ENCODE assay signal across 21 cellular contexts in the genomic region with DNA sequence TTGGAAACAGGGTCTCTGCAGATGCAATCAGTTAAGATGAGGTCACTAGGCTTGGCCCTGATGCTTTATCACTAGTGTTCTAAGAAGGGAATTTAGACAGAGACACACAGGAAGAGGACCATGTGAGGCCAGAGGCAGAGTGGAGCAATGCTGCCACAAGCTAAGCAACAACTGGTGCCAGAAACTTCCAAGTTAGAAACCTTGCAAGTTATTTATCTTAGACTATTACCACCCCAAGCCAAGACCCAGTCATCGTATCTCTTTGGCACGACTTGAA.
DNase-seq lines count a peak whose midpoint lies in the region; ATAC-seq, FAIRE-seq and TF ChIP-seq lines count a peak whose summit lies in the region.
"Had no signal": no experiment of that assay in that cellular context is flagged by ENCODE, and none has a peak within 500 bp of the region (broad histone marks: within the 10 kb centered on the region; RNA-seq: fewer than 3 reads in every experiment).

No MANE protein-coding gene starts in this region.

- H4K91ac ChIP-seq in trophoblast cell (ENCODE audit: low read depth, low read length), result no peak overlapping the region

- H3K36me3 ChIP-seq in CD8-positive, alpha-beta T cell (ENCODE audit: insufficient read depth, low read length), result peaks cover 41% of the 10 kb centered on the region
- H3K36me3 ChIP-seq in trophoblast cell (ENCODE audit: control insufficient read depth in 1 of 2, insufficient read depth in 2 of 2, low read length in 2 of 2) (peaks cover 3 to 14% of the 10 kb centered on the region in 2 experiments), colonic mucosa (no peaks in the 10 kb centered on the region), endodermal cell (ENCODE audit: control insufficient read depth, insufficient read depth, low read length) (no peaks in the 10 kb centered on the region)
- H3K36me3 ChIP-seq: BLaER1 had no signal

- H2BK5ac ChIP-seq in trophoblast cell (ENCODE audit: low read depth, low read length, poor library complexity), result no peak overlapping the region

- no peak overlapping the region for H2BK120ac ChIP-seq in trophoblast cell (ENCODE audit: insufficient read depth, low read length, poor library complexity)

- H3K23ac ChIP-seq in trophoblast cell (ENCODE audit: low read length), result no peak overlapping the region

- FAIRE-seq in GM12891 (lab: Jason Lieb, UNC), result no peak
- FAIRE-seq: A204.1, HTR-8/SVneo had no signal

- CTCF ChIA-PET in activated CD4-positive, alpha-beta memory T cell treated with anti-CD3 and anti-CD28 coated beads, Interleukin-2, amount 10 ng/mL, durations not matched to agents 7 days and 5 days (lab: Charles Lee), result interaction anchor here (0.9 kb wide), 1 partner anchor 17 kb away, joined by 3 read pairs; no protein-coding TSS in a partner anchor
- CTCF ChIA-PET in activated CD4-positive, alpha-beta memory T cell treated with anti-CD3 and anti-CD28 coated beads for 36 hours (lab: Charles Lee), result no interaction called here
- CTCF ChIA-PET in CD8-positive, alpha-beta T cell (lab: Charles Lee), result interaction anchor here (1.3 kb wide), 1 partner anchor 137 kb away, joined by 3 read pairs; no protein-coding TSS in a partner anchor

- H2BK12ac ChIP-seq in trophoblast cell (ENCODE audit: low read length), result no peak overlapping the region

- H3K27ac Mint-ChIP-seq in activated CD4-positive, alpha-beta memory T cell treated with anti-CD3 and anti-CD28 coated beads, Interleukin-2, amount 10 ng/mL, durations not matched to agents 7 days and 5 days, result peak overlapping the region; percentile 70
- H3K27ac Mint-ChIP-seq in activated CD4-positive, alpha-beta memory T cell treated with anti-CD3 and anti-CD28 coated beads for 36 hours, result no peak overlapping the region
- peak overlapping the region; percentile 27 for H3K27ac Mint-ChIP-seq in CD8-positive, alpha-beta T cell
- peak overlapping the region; percentile 3 to 27 for H3K27ac Mint-ChIP-seq in effector memory CD8-positive, alpha-beta T cell
- no peak overlapping the region for H3K27ac Mint-ChIP-seq in endodermal cell

- no peak overlapping the region for H2AK5ac ChIP-seq in trophoblast cell (ENCODE audit: low read length)

- no peaks in the 10 kb centered on the region for H3K4me1 ChIP-seq in CD8-positive, alpha-beta T cell (ENCODE audit: insufficient read depth, low read length)
- H3K4me1 ChIP-seq in trophoblast cell (ENCODE audit: control insufficient read depth in 1 of 2, insufficient read depth in 2 of 2, low read length in 2 of 2), result peaks cover 5 to 12% of the 10 kb centered on the region in 2 experiments
- no peaks in the 10 kb centered on the region for H3K4me1 ChIP-seq in colonic mucosa
- H3K4me1 ChIP-seq in endodermal cell (ENCODE audit: control insufficient read depth, insufficient read depth, low read length), result peaks cover 2% of the 10 kb centered on the region
- H3K4me1 ChIP-seq: HAP-1 had no signal

- no peak overlapping the region for H4K12ac ChIP-seq in trophoblast cell (ENCODE audit: low read depth, low read length)

- H3K4me3 Mint-ChIP-seq in activated CD4-positive, alpha-beta memory T cell treated with anti-CD3 and anti-CD28 coated beads, Interleukin-2, amount 10 ng/mL, durations not matched to agents 7 days and 5 days, result no peak overlapping the region
- no peak overlapping the region for H3K4me3 Mint-ChIP-seq in activated CD4-positive, alpha-beta memory T cell treated with anti-CD3 and anti-CD28 coated beads for 36 hours
- no peak overlapping the region for H3K4me3 Mint-ChIP-seq in CD8-positive, alpha-beta T cell
- no peak overlapping the region for H3K4me3 Mint-ChIP-seq in effector memory CD8-positive, alpha-beta T cell
- no peak overlapping the region for H3K4me3 Mint-ChIP-seq in endodermal cell
- H3K4me3 Mint-ChIP-seq: IgD-negative memory B cell had no signal

- no peak overlapping the region for H3K4me2 ChIP-seq in trophoblast cell (ENCODE audit: low read length)
- H3K4me2 ChIP-seq: BLaER1 had no signal

- H3K79me1 ChIP-seq in trophoblast cell (ENCODE audit: low read length), result peaks cover 5% of the 10 kb centered on the region

- H3K4me3 ChIP-seq in CD8-positive, alpha-beta T cell (ENCODE audit: low read depth, low read length), result no peak overlapping the region
- H3K4me3 ChIP-seq in trophoblast cell (ENCODE audit: low read depth, low read length) (no peak overlapping the region), colonic mucosa (no peak overlapping the region), endodermal cell (ENCODE audit: low read length) (no peak overlapping the region)
- H3K4me3 ChIP-seq: BLaER1, HAP-1 had no signal

- no peak overlapping the region for H3K18ac ChIP-seq in trophoblast cell (ENCODE audit: low read length)

- H3K9me3 ChIP-seq in CD8-positive, alpha-beta T cell (ENCODE audit: low read length), result no peaks in the 10 kb centered on the region
- H3K9me3 ChIP-seq in trophoblast cell (ENCODE audit: insufficient read depth, low read depth, low read length) (no peaks in the 10 kb centered on the region), colonic mucosa (no peaks in the 10 kb centered on the region), endodermal cell (ENCODE audit: control insufficient read depth, low read length) (no peaks in the 10 kb centered on the region)
- H3K9me3 ChIP-seq: BLaER1, HAP-1 had no signal

- WGBS in trophoblast cell (ENCODE audit: extremely low coverage, insufficient coverage, insufficient read length), result no CpG with 5 or more reads among the region's 2 CpGs
- 86 to 93% methylated on average over 2 of the region's 2 CpGs for WGBS in endodermal cell (ENCODE audit: insufficient coverage in 1 of 2, insufficient read length in 1 of 2), 2 experiments

- H3K9ac ChIP-seq in trophoblast cell (ENCODE audit: low read length), result no peak overlapping the region
- no peak overlapping the region for H3K9ac ChIP-seq in colonic mucosa (ENCODE audit: low read depth in 2 of 2, low read length in 2 of 2)
- H3K9ac ChIP-seq in endodermal cell (ENCODE audit: extremely low read depth, low read length, poor library complexity, severe bottlenecking), result no peak overlapping the region
- H3K9ac ChIP-seq: BLaER1 had no signal

- no peaks in the 10 kb centered on the region for H3K9me3 Mint-ChIP-seq in activated CD4-positive, alpha-beta memory T cell treated with anti-CD3 and anti-CD28 coated beads, Interleukin-2, amount 10 ng/mL, durations not matched to agents 7 days and 5 days
- no peaks in the 10 kb centered on the region for H3K9me3 Mint-ChIP-seq in activated CD4-positive, alpha-beta memory T cell treated with anti-CD3 and anti-CD28 coated beads for 36 hours
- no peaks in the 10 kb centered on the region for H3K9me3 Mint-ChIP-seq in CD8-positive, alpha-beta T cell
- no peaks in the 10 kb centered on the region for H3K9me3 Mint-ChIP-seq in effector memory CD8-positive, alpha-beta T cell
- no peaks in the 10 kb centered on the region for H3K9me3 Mint-ChIP-seq in endodermal cell
- H3K9me3 Mint-ChIP-seq: IgD-negative memory B cell had no signal

- no peak overlapping the region for H4K8ac ChIP-seq in trophoblast cell (ENCODE audit: low read depth, low read length)

- DNase-seq in activated CD4-positive, alpha-beta memory T cell treated with anti-CD3 and anti-CD28 coated beads, Interleukin-2, amount 10 ng/mL, durations not matched to agents 7 days and 5 days, result no peak
- no peak for DNase-seq in activated CD4-positive, alpha-beta memory T cell treated with anti-CD3 and anti-CD28 coated beads for 36 hours
- DNase-seq in CD8-positive, alpha-beta T cell, result no peak
- no peak for DNase-seq in effector memory CD8-positive, alpha-beta T cell
- DNase-seq in trophoblast cell (peak; percentile 83 to 86), colonic mucosa (no peak), endodermal cell (no peak), GM12891 (ENCODE audit: insufficient read length, low spot score) (no peak)
- DNase-seq: COR-L47, Kasumi-1, MM.1S, NCI-H1092 treated with DMSO at 0.1 percent for 48 hours, NCI-H1694, NCI-H2227 treated with DMSO at 0.1 percent for 48 hours, NCI-H524 had no signal

- POLR2A ChIA-PET in activated CD4-positive, alpha-beta memory T cell treated with anti-CD3 and anti-CD28 coated beads, Interleukin-2, amount 10 ng/mL, durations not matched to agents 7 days and 5 days (lab: Charles Lee), result interaction anchor here (0.8 kb wide), 1 partner anchor 17 kb away, joined by 3 read pairs; no protein-coding TSS in a partner anchor
- POLR2A ChIA-PET in activated CD4-positive, alpha-beta memory T cell treated with anti-CD3 and anti-CD28 coated beads for 36 hours (lab: Charles Lee), result no interaction called here
- POLR2A ChIA-PET in CD8-positive, alpha-beta T cell (lab: Charles Lee), result interaction anchor here (0.5 kb wide), 1 partner anchor 302 kb away, joined by 3 read pairs; no protein-coding TSS in a partner anchor

- no peak overlapping the region for H3K27ac ChIP-seq in CD8-positive, alpha-beta T cell (ENCODE audit: low read depth, low read length)
- H3K27ac ChIP-seq in trophoblast cell (ENCODE audit: low read depth, low read length), result peak overlapping the region; percentile 62
- no peak overlapping the region for H3K27ac ChIP-seq in colonic mucosa
- H3K27ac ChIP-seq in endodermal cell (ENCODE audit: low read depth, low read length), result no peak overlapping the region
- H3K27ac ChIP-seq: BLaER1, HL-60 had no signal

- peaks cover 58% of the 10 kb centered on the region for H3K36me3 Mint-ChIP-seq in activated CD4-positive, alpha-beta memory T cell treated with anti-CD3 and anti-CD28 coated beads, Interleukin-2, amount 10 ng/mL, durations not matched to agents 7 days and 5 days (ENCODE audit: low read depth)
- H3K36me3 Mint-ChIP-seq in activated CD4-positive, alpha-beta memory T cell treated with anti-CD3 and anti-CD28 coated beads for 36 hours, result peaks cover 31% of the 10 kb centered on the region
- peaks cover 86% of the 10 kb centered on the region for H3K36me3 Mint-ChIP-seq in CD8-positive, alpha-beta T cell
- peaks cover 32% of the 10 kb centered on the region for H3K36me3 Mint-ChIP-seq in effector memory CD8-positive, alpha-beta T cell (ENCODE audit: insufficient read depth)
- H3K36me3 Mint-ChIP-seq in endodermal cell (ENCODE audit: low read depth), result no peaks in the 10 kb centered on the region

- H3K14ac ChIP-seq in trophoblast cell (ENCODE audit: low read length), result no peak overlapping the region

- TF ChIP-seq CTCF in CD8-positive, alpha-beta T cell (IDR thresholded peaks at IDR 0.05), result no peak
- no peak for TF ChIP-seq CTCF in colonic mucosa (IDR thresholded peaks at IDR 0.05)
- TF ChIP-seq CTCF in endodermal cell (conservative IDR thresholded peaks at IDR 0.05), result no peak

- no peaks in the 10 kb centered on the region for H3K27me3 ChIP-seq in CD8-positive, alpha-beta T cell (ENCODE audit: insufficient read depth, low read length)
- H3K27me3 ChIP-seq in trophoblast cell (ENCODE audit: insufficient read depth, low read length) (no peaks in the 10 kb centered on the region), colonic mucosa (no peaks in the 10 kb centered on the region), endodermal cell (ENCODE audit: control insufficient read depth, insufficient read depth, low read length, poor library complexity, severe bottlenecking) (no peaks in the 10 kb centered on the region)
- H3K27me3 ChIP-seq: BLaER1 had no signal

- no peak overlapping the region for H3K4ac ChIP-seq in trophoblast cell (ENCODE audit: low read depth, low read length)

- no peak overlapping the region for H2AFZ ChIP-seq in trophoblast cell (ENCODE audit: insufficient read depth, low read length, poor library complexity)

- intact Hi-C loops in activated CD4-positive, alpha-beta memory T cell treated with anti-CD3 and anti-CD28 coated beads for 36 hours (cut with micrococcal nuclease), result no loop called here
- intact Hi-C loops in CD8-positive, alpha-beta T cell (cut with DNase I, micrococcal nuclease), result loop anchor here in 1 of 2 experiments (5.0 kb wide), 1 partner anchor 135 kb away; no protein-coding TSS in a partner anchor
- intact Hi-C loops in colonic mucosa (cut with DNase I), result no loop called here

- no peaks in the 10 kb centered on the region for H3K27me3 Mint-ChIP-seq in activated CD4-positive, alpha-beta memory T cell treated with anti-CD3 and anti-CD28 coated beads, Interleukin-2, amount 10 ng/mL, durations not matched to agents 7 days and 5 days
- H3K27me3 Mint-ChIP-seq in activated CD4-positive, alpha-beta memory T cell treated with anti-CD3 and anti-CD28 coated beads for 36 hours, result no peaks in the 10 kb centered on the region
- no peaks in the 10 kb centered on the region for H3K27me3 Mint-ChIP-seq in CD8-positive, alpha-beta T cell (ENCODE audit: low read depth)
- no peaks in the 10 kb centered on the region for H3K27me3 Mint-ChIP-seq in effector memory CD8-positive, alpha-beta T cell
- no peaks in the 10 kb centered on the region for H3K27me3 Mint-ChIP-seq in endodermal cell (ENCODE audit: insufficient read depth)
- H3K27me3 Mint-ChIP-seq: IgD-negative memory B cell had no signal

- H3K79me2 ChIP-seq in trophoblast cell (ENCODE audit: control insufficient read depth, insufficient read depth, low read length, poor library complexity), result no peaks in the 10 kb centered on the region

- peaks cover 21% of the 10 kb centered on the region for H3K4me1 Mint-ChIP-seq in activated CD4-positive, alpha-beta memory T cell treated with anti-CD3 and anti-CD28 coated beads, Interleukin-2, amount 10 ng/mL, durations not matched to agents 7 days and 5 days
- peaks cover 6% of the 10 kb centered on the region for H3K4me1 Mint-ChIP-seq in activated CD4-positive, alpha-beta memory T cell treated with anti-CD3 and anti-CD28 coated beads for 36 hours (ENCODE audit: low read depth)
- H3K4me1 Mint-ChIP-seq in CD8-positive, alpha-beta T cell (ENCODE audit: low read depth), result peaks cover 2% of the 10 kb centered on the region
- H3K4me1 Mint-ChIP-seq in effector memory CD8-positive, alpha-beta T cell (ENCODE audit: low read depth in 2 of 2), result peaks cover 5 to 6% of the 10 kb centered on the region in 2 donors
- H3K4me1 Mint-ChIP-seq in endodermal cell, result peaks cover 2% of the 10 kb centered on the region

- no peak for ATAC-seq in CD8-positive, alpha-beta T cell
- no peak for ATAC-seq in effector memory CD8-positive, alpha-beta T cell (replicated peaks)

- TF ChIP-seq POLR2A in GM12891 (IDR thresholded peaks at IDR 0.05; ENCODE audit: low read depth, low read length), result no peak

Comparison
In these comparisons a context has a peak if more than half of its experiments do, and no peak if none do; other contexts are left out.
1. H3K27ac Mint-ChIP-seq: peak in activated CD4-positive, alpha-beta memory T cell treated with anti-CD3 and anti-CD28 coated beads, Interleukin-2, amount 10 ng/mL, durations not matched to agents 7 days and 5 days (single experiment), CD8-positive, alpha-beta T cell (single experiment) and effector memory CD8-positive, alpha-beta T cell (2 of 2); none in activated CD4-positive, alpha-beta memory T cell treated with anti-CD3 and anti-CD28 coated beads for 36 hours (single experiment) and endodermal cell (single experiment).
2. DNase-seq: peak in trophoblast cell (2 of 2); none in activated CD4-positive, alpha-beta memory T cell treated with anti-CD3 and anti-CD28 coated beads, Interleukin-2, amount 10 ng/mL, durations not matched to agents 7 days and 5 days (single experiment), activated CD4-positive, alpha-beta memory T cell treated with anti-CD3 and anti-CD28 coated beads for 36 hours (single experiment), CD8-positive, alpha-beta T cell (0 of 7), effector memory CD8-positive, alpha-beta T cell (0 of 3), colonic mucosa (single experiment), endodermal cell (single experiment) and GM12891 (single experiment).